ENCODE assay signal across 8 cellular contexts in the genomic region with DNA sequence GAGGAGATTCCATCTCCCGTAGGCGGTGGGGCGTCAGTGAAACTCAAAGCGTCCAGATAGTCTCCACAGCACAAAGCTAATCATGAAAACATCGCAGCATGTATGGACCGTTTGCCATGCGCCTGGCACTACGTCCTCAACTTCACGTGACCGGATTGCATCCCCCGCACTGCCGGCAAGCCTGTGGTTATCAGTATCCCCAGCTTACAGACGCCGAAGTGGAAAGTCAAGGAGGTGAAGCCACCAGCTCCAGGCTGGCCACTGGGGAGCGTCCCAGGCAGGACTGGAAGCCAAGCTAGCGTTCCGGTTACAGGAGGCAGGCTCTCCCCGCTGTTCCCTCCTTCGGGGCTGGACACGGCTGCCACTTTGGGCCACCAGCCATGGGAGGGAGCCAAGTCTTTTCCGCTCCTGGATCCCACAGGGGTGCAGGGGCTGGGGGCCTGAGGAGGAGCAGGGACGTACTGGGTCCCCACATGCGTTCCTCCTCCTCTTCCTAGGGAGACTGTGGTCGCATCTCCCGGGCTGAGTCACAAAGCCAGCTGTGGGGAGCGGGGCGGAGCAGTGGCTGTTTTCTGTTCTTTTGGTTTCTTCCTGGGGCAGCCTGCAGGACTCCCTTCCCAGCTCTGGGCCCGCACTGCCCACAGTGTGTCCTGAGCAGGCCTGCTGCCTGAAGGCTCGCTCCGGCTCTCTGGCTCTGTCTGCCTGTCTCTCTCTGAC. TPM values are rescaled to one million over a fixed set of nuclear protein-coding genes. Genes with fewer than 3 reads are reported as not detected.
DNase-seq lines count a peak whose midpoint lies in the region; ATAC-seq and TF ChIP-seq lines count a peak whose summit lies in the region.

No MANE protein-coding gene starts in this region.

- H3K9me3 ChIP-seq in osteoblast (ENCODE audit: low read depth, low read length) = no peaks in the 10 kb centered on the region

- peaks cover 2% of the 10 kb centered on the region for H4K20me1 ChIP-seq in osteoblast (ENCODE audit: insufficient read depth, low read length)

- peak overlapping the region; percentile 99 for H3K4me2 ChIP-seq in osteoblast (ENCODE audit: insufficient read depth, low read length)

- H3K27ac ChIP-seq in osteoblast (ENCODE audit: low read depth, low read length) = peak overlapping the region; percentile 80

- no peaks in the 10 kb centered on the region for H3K36me3 ChIP-seq in osteoblast (ENCODE audit: insufficient read depth, low read length)

- no peak for ATAC-seq in activated CD4-positive, CD25-positive, alpha-beta regulatory T cell treated with anti-CD3 and anti-CD28 coated beads, Interleukin-2, amount 50 U/mL, for 24 hours
- ATAC-seq in GM19395 (IDR thresholded peaks at IDR 0.05; ENCODE audit: unreplicated experiment) = no peak

- peak overlapping the region; percentile 97 for H2AFZ ChIP-seq in osteoblast (ENCODE audit: low read length)

- H3K4me3 ChIP-seq in WI38 (ENCODE audit: low read depth, low read length) (peak overlapping the region; percentile 57), osteoblast (ENCODE audit: insufficient read depth, low read length) (peak overlapping the region; percentile 77)

- DNase-seq in activated CD4-positive, alpha-beta T cell treated with anti-CD3 and anti-CD28 coated beads, Interleukin-2, amount 50 U/mL, for 48 hours = peak; percentile 31 to 56
- DNase-seq in activated CD4-positive, alpha-beta T cell treated with anti-CD3 and anti-CD28 coated beads for 1 hour = no peak
- DNase-seq in fibroblast of peridontal ligament (ENCODE audit: extremely low read depth) (peak; percentile 59), osteoblast (ENCODE audit: insufficient read length, low spot score, missing footprints) (peak; percentile 98), D341Med (ENCODE audit: low spot score) (no peak)

- no peaks in the 10 kb centered on the region for H3K27me3 ChIP-seq in osteoblast (ENCODE audit: insufficient read depth, low read length)

- H3K79me2 ChIP-seq in osteoblast (ENCODE audit: insufficient read depth, low read length) = peaks cover 4% of the 10 kb centered on the region

- peaks cover 21% of the 10 kb centered on the region for H3K4me1 ChIP-seq in osteoblast (ENCODE audit: insufficient read depth, low read length)

- no peak for TF ChIP-seq CTCF in WI38 (IDR thresholded peaks at IDR 0.05; ENCODE audit: low read depth, low read length)
- no peak for TF ChIP-seq CTCF in osteoblast (IDR thresholded peaks at IDR 0.05; ENCODE audit: extremely low read depth, low read depth, low read length)

RNA-seq across cellular contexts. Expression of a gene that starts 4.3 kb away (rescaled TPM):
- total RNA-seq in osteoblast = 46.0 and 49.9 TPM in 2 replicates

RNA-seq across cellular contexts. Expression of a gene that starts 49.2 kb away (rescaled TPM):
- total RNA-seq in osteoblast = not detected in 2 replicates

Comparison
In these comparisons a context has a peak if more than half of its experiments do, and no peak if none do; other contexts are left out.
1. DNase-seq: peak in activated CD4-positive, alpha-beta T cell treated with anti-CD3 and anti-CD28 coated beads, Interleukin-2, amount 50 U/mL, for 48 hours (2 of 2), fibroblast of peridontal ligament (single experiment) and osteoblast (single experiment); none in activated CD4-positive, alpha-beta T cell treated with anti-CD3 and anti-CD28 coated beads for 1 hour (single experiment) and D341Med (single experiment).